In genomic region chr4:67198757-67199156, GRCh38 we compare ENCODE assay signal across 9 cellular contexts.
DNase-seq lines count a peak whose midpoint lies in the region; ATAC-seq lines count a peak whose summit lies in the region.
"Had no signal": no experiment of that assay in that cellular context is flagged by ENCODE, and none has a peak within 500 bp of the region (broad histone marks: within the 10 kb centered on the region; RNA-seq: fewer than 3 reads in every experiment).

No MANE protein-coding gene starts in this region.

- ATAC-seq in GM21367 (IDR thresholded peaks at IDR 0.05; ENCODE audit: unreplicated experiment) = peak; percentile 69
- ATAC-seq in esophagus mucosa = peak; percentile 72
- no peak for ATAC-seq in HG03342 (IDR thresholded peaks at IDR 0.05; ENCODE audit: unreplicated experiment)

- peak; percentile 28 to 34 for DNase-seq in AML-193 (lab: John Stamatoyannopoulos, UW)
- DNase-seq in NCI-H524 treated with DMSO at 0.1 percent for 48 hours (lab: John Stamatoyannopoulos, UW) = peak; percentile 31
- DNase-seq in stimulated activated naive CD4-positive, alpha-beta T cell (lab: John Stamatoyannopoulos, UW) = no peak
- DNase-seq in activated CD8-positive, alpha-beta memory T cell treated with anti-CD3 and anti-CD28 coated beads for 24 hours = no peak
- no peak for DNase-seq in anterior cingulate cortex (lab: John Stamatoyannopoulos, UW)
- DNase-seq: pancreas had no signal

Comparison
In these comparisons a context has a peak if more than half of its experiments do, and no peak if none do; other contexts are left out.
1. DNase-seq: peak in AML-193 (2 of 2) and NCI-H524 treated with DMSO at 0.1 percent for 48 hours (single experiment); none in stimulated activated naive CD4-positive, alpha-beta T cell (0 of 6), activated CD8-positive, alpha-beta memory T cell treated with anti-CD3 and anti-CD28 coated beads for 24 hours (single experiment) and anterior cingulate cortex (0 of 58).